In genomic region chr12:68138480-68138879, GRCh38 we compare ENCODE assay signal across 20 cellular contexts. TPM values are rescaled to one million over a fixed set of nuclear protein-coding genes. Genes with fewer than 3 reads are reported as not detected.
DNase-seq lines count a peak whose midpoint lies in the region; ATAC-seq lines count a peak whose summit lies in the region.
"Had no signal": no experiment of that assay in that cellular context is flagged by ENCODE, and none has a peak within 500 bp of the region (broad histone marks: within the 10 kb centered on the region; RNA-seq: fewer than 3 reads in every experiment).

No MANE protein-coding gene starts in this region.

- ATAC-seq in stimulated activated naive CD8-positive, alpha-beta T cell treated with anti-CD3 and anti-CD28 coated beads, Interleukin-15, Interleukin-2, amounts not matched to agents 100 U/mL and 50 U/mL, for 24 hours = peak; percentile 62
- ATAC-seq: PC-3 had no signal

- peaks cover 12% of the 10 kb centered on the region for H3K9me3 Mint-ChIP-seq in T-helper 2 cell treated with Interferon-gamma antibody and Interleukin-4, amounts not matched to agents 5 μg/mL and 100 μg/mL, for 36 hours
- peaks cover 3% of the 10 kb centered on the region for H3K9me3 Mint-ChIP-seq in activated naive CD4-positive, alpha-beta T cell treated with anti-CD3 and anti-CD28 coated beads for 36 hours
- peaks cover 7% of the 10 kb centered on the region for H3K9me3 Mint-ChIP-seq in activated T-helper 2 cell treated with anti-CD3 and anti-CD28 coated beads, Interferon-gamma antibody, Interleukin-2, Interleukin-4, amounts not matched to agents 10 μg/mL and 5 μg/mL and 100 μg/mL, durations not matched to agents 14 hours and 24 hours and 36 hours

- peak; percentile 40 for DNase-seq in T-helper 2 cell treated with Interferon-gamma antibody and Interleukin-4, amounts not matched to agents 5 μg/mL and 100 μg/mL, for 36 hours (ENCODE audit: low spot score)
- no peak for DNase-seq in T-helper 2 cell
- peak; percentile 28 for DNase-seq in activated naive CD4-positive, alpha-beta T cell treated with anti-CD3 and anti-CD28 coated beads for 36 hours
- DNase-seq in activated naive CD4-positive, alpha-beta T cell treated with anti-CD3 and anti-CD28 coated beads, Interleukin-2, amount 50 U/mL, for 16 hours = no peak
- DNase-seq in activated T-helper 2 cell treated with anti-CD3 and anti-CD28 coated beads, Interferon-gamma antibody, Interleukin-2, Interleukin-4, amounts not matched to agents 10 μg/mL and 5 μg/mL and 100 μg/mL, durations not matched to agents 14 hours and 24 hours and 36 hours (ENCODE audit: low spot score) = no peak
- DNase-seq in stimulated activated naive CD8-positive, alpha-beta T cell treated with anti-CD3 and anti-CD28 coated beads, Interleukin-15, Interleukin-2, amounts not matched to agents 100 U/mL and 50 U/mL, for 24 hours = peak; percentile 25
- DNase-seq in NCI-H82 (lab: John Stamatoyannopoulos, UW) = no peak
- DNase-seq in NCI-H2171 (lab: John Stamatoyannopoulos, UW) = no peak
- DNase-seq: Caco-2; CD4-positive, CD25-positive, alpha-beta regulatory T cell; DMS53; KBM-7; NCI-H1436; NCI-H2029; NCI-H2171 treated with DMSO at 0.1 percent for 48 hours; NCI-H446 treated with DMSO at 0.1 percent for 48 hours; NCI-H748 treated with DMSO at 0.1 percent for 48 hours; PC-3 had no signal

- H3K4me3 Mint-ChIP-seq in T-helper 2 cell treated with Interferon-gamma antibody and Interleukin-4, amounts not matched to agents 5 μg/mL and 100 μg/mL, for 36 hours = no peak overlapping the region
- H3K4me3 Mint-ChIP-seq in activated naive CD4-positive, alpha-beta T cell treated with anti-CD3 and anti-CD28 coated beads for 36 hours = no peak overlapping the region
- H3K4me3 Mint-ChIP-seq in activated T-helper 2 cell treated with anti-CD3 and anti-CD28 coated beads, Interferon-gamma antibody, Interleukin-2, Interleukin-4, amounts not matched to agents 10 μg/mL and 5 μg/mL and 100 μg/mL, durations not matched to agents 14 hours and 24 hours and 36 hours (ENCODE audit: low read depth) = no peak overlapping the region
- H3K4me3 Mint-ChIP-seq: B cell; CD4-positive, CD25-positive, alpha-beta regulatory T cell had no signal

- intact Hi-C loops in activated naive CD4-positive, alpha-beta T cell treated with anti-CD3 and anti-CD28 coated beads for 36 hours (cut with micrococcal nuclease) = loop anchor here (2.0 to 5.0 kb wide), 2 partner anchors 154 to 441 kb away; no protein-coding TSS in a partner anchor
- intact Hi-C loops in activated T-helper 2 cell treated with anti-CD3 and anti-CD28 coated beads, Interferon-gamma antibody, Interleukin-2, Interleukin-4, amounts not matched to agents 10 μg/mL and 5 μg/mL and 100 μg/mL, durations not matched to agents 14 hours and 24 hours and 36 hours (cut with micrococcal nuclease) = no loop called here

- peaks cover 51% of the 10 kb centered on the region for H3K4me1 Mint-ChIP-seq in T-helper 2 cell treated with Interferon-gamma antibody and Interleukin-4, amounts not matched to agents 5 μg/mL and 100 μg/mL, for 36 hours (ENCODE audit: low read depth)
- peaks cover 52% of the 10 kb centered on the region for H3K4me1 Mint-ChIP-seq in activated naive CD4-positive, alpha-beta T cell treated with anti-CD3 and anti-CD28 coated beads for 36 hours (ENCODE audit: low read depth)
- peaks cover 53% of the 10 kb centered on the region for H3K4me1 Mint-ChIP-seq in activated T-helper 2 cell treated with anti-CD3 and anti-CD28 coated beads, Interferon-gamma antibody, Interleukin-2, Interleukin-4, amounts not matched to agents 10 μg/mL and 5 μg/mL and 100 μg/mL, durations not matched to agents 14 hours and 24 hours and 36 hours (ENCODE audit: low read depth)

- CTCF ChIA-PET in activated naive CD4-positive, alpha-beta T cell treated with anti-CD3 and anti-CD28 coated beads for 36 hours (lab: Charles Lee) = interaction anchor here (1.0 to 1.2 kb wide), 3 partner anchors 18 to 61 kb away, joined by 3 to 4 read pairs (median 3); no protein-coding TSS in a partner anchor

- no peak overlapping the region for H3K27ac Mint-ChIP-seq in T-helper 2 cell treated with Interferon-gamma antibody and Interleukin-4, amounts not matched to agents 5 μg/mL and 100 μg/mL, for 36 hours
- peak overlapping the region; percentile 91 for H3K27ac Mint-ChIP-seq in activated naive CD4-positive, alpha-beta T cell treated with anti-CD3 and anti-CD28 coated beads for 36 hours
- peak overlapping the region; percentile 26 for H3K27ac Mint-ChIP-seq in activated T-helper 2 cell treated with anti-CD3 and anti-CD28 coated beads, Interferon-gamma antibody, Interleukin-2, Interleukin-4, amounts not matched to agents 10 μg/mL and 5 μg/mL and 100 μg/mL, durations not matched to agents 14 hours and 24 hours and 36 hours
- H3K27ac Mint-ChIP-seq: B cell had no signal

- H3K27me3 Mint-ChIP-seq in T-helper 2 cell treated with Interferon-gamma antibody and Interleukin-4, amounts not matched to agents 5 μg/mL and 100 μg/mL, for 36 hours (ENCODE audit: low read depth) = no peaks in the 10 kb centered on the region
- H3K27me3 Mint-ChIP-seq in activated naive CD4-positive, alpha-beta T cell treated with anti-CD3 and anti-CD28 coated beads for 36 hours (ENCODE audit: low read depth) = no peaks in the 10 kb centered on the region
- H3K27me3 Mint-ChIP-seq in activated T-helper 2 cell treated with anti-CD3 and anti-CD28 coated beads, Interferon-gamma antibody, Interleukin-2, Interleukin-4, amounts not matched to agents 10 μg/mL and 5 μg/mL and 100 μg/mL, durations not matched to agents 14 hours and 24 hours and 36 hours (ENCODE audit: low read depth) = no peaks in the 10 kb centered on the region
- H3K27me3 Mint-ChIP-seq: B cell; CD4-positive, CD25-positive, alpha-beta regulatory T cell had no signal

- H3K36me3 Mint-ChIP-seq in T-helper 2 cell treated with Interferon-gamma antibody and Interleukin-4, amounts not matched to agents 5 μg/mL and 100 μg/mL, for 36 hours (ENCODE audit: low read depth) = peaks cover 8% of the 10 kb centered on the region
- H3K36me3 Mint-ChIP-seq in activated naive CD4-positive, alpha-beta T cell treated with anti-CD3 and anti-CD28 coated beads for 36 hours (ENCODE audit: low read depth) = peaks cover 2% of the 10 kb centered on the region
- peaks cover 7% of the 10 kb centered on the region for H3K36me3 Mint-ChIP-seq in activated T-helper 2 cell treated with anti-CD3 and anti-CD28 coated beads, Interferon-gamma antibody, Interleukin-2, Interleukin-4, amounts not matched to agents 10 μg/mL and 5 μg/mL and 100 μg/mL, durations not matched to agents 14 hours and 24 hours and 36 hours (ENCODE audit: low read depth)
- H3K36me3 Mint-ChIP-seq: CD4-positive, CD25-positive, alpha-beta regulatory T cell had no signal

RNA-seq across cellular contexts. Expression of gene IFNG, which starts 21.1 kb away (rescaled TPM):
- total RNA-seq in activated naive CD4-positive, alpha-beta T cell treated with anti-CD3 and anti-CD28 coated beads for 36 hours = 10 to 100 TPM; 48.8 to 49.1 TPM
- total RNA-seq in activated T-helper 2 cell treated with anti-CD3 and anti-CD28 coated beads, Interferon-gamma antibody, Interleukin-2, Interleukin-4, amounts not matched to agents 10 μg/mL and 5 μg/mL and 100 μg/mL, durations not matched to agents 14 hours and 24 hours and 36 hours = 46.0 and 46.3 TPM in 2 replicates
- total RNA-seq: B cell, Caco-2, H4, PC-3 had no signal

Comparison
In these comparisons a context has a peak if more than half of its experiments do, and no peak if none do; other contexts are left out.
1. DNase-seq: peak in T-helper 2 cell treated with Interferon-gamma antibody and Interleukin-4, amounts not matched to agents 5 μg/mL and 100 μg/mL, for 36 hours (single experiment), activated naive CD4-positive, alpha-beta T cell treated with anti-CD3 and anti-CD28 coated beads for 36 hours (single experiment) and stimulated activated naive CD8-positive, alpha-beta T cell treated with anti-CD3 and anti-CD28 coated beads, Interleukin-15, Interleukin-2, amounts not matched to agents 100 U/mL and 50 U/mL, for 24 hours (single experiment); none in T-helper 2 cell (0 of 5), activated naive CD4-positive, alpha-beta T cell treated with anti-CD3 and anti-CD28 coated beads, Interleukin-2, amount 50 U/mL, for 16 hours (single experiment), activated T-helper 2 cell treated with anti-CD3 and anti-CD28 coated beads, Interferon-gamma antibody, Interleukin-2, Interleukin-4, amounts not matched to agents 10 μg/mL and 5 μg/mL and 100 μg/mL, durations not matched to agents 14 hours and 24 hours and 36 hours (single experiment), NCI-H82 (single experiment) and NCI-H2171 (single experiment).